In genomic region chr1:21337459-21337930, GRCh38 we compare ENCODE assay signal across 10 cellular contexts. TPM values are rescaled to one million over a fixed set of nuclear protein-coding genes. Genes with fewer than 3 reads are reported as not detected.
DNase-seq lines count a peak whose midpoint lies in the region; ATAC-seq and TF ChIP-seq lines count a peak whose summit lies in the region.
"Had no signal": no experiment of that assay in that cellular context is flagged by ENCODE, and none has a peak within 500 bp of the region (broad histone marks: within the 10 kb centered on the region; RNA-seq: fewer than 3 reads in every experiment).

No MANE protein-coding gene starts in this region.

- H3K4me3 ChIP-seq in endodermal cell (ENCODE audit: low read length) (no peak overlapping the region), skin epidermis (no peak overlapping the region)

- H3K36me3 Mint-ChIP-seq in endodermal cell (ENCODE audit: low read depth), result peaks cover 3% of the 10 kb centered on the region

- no peaks in the 10 kb centered on the region for H3K9me3 ChIP-seq in endodermal cell (ENCODE audit: control insufficient read depth, low read length)

- peak overlapping the region; percentile 64 for H3K27ac Mint-ChIP-seq in endodermal cell

- no peak overlapping the region for H3K4me3 Mint-ChIP-seq in endodermal cell

- no peaks in the 10 kb centered on the region for H3K36me3 ChIP-seq in endodermal cell (ENCODE audit: control insufficient read depth, insufficient read depth, low read length)

- peaks cover 60% of the 10 kb centered on the region for H3K4me1 Mint-ChIP-seq in endodermal cell

- H3K9ac ChIP-seq in endodermal cell (ENCODE audit: extremely low read depth, low read length, poor library complexity, severe bottlenecking), result no peak overlapping the region

- no peaks in the 10 kb centered on the region for H3K27me3 Mint-ChIP-seq in endodermal cell (ENCODE audit: insufficient read depth)

- no peak for ATAC-seq in HG03139 (IDR thresholded peaks at IDR 0.05; ENCODE audit: unreplicated experiment)
- ATAC-seq in GM18519 (IDR thresholded peaks at IDR 0.05; ENCODE audit: low FRiP score, unreplicated experiment), result no peak

- no peak for TF ChIP-seq CTCF in endodermal cell (conservative IDR thresholded peaks at IDR 0.05)

- 89 to 90% methylated on average over 5 to 8 of the region's 8 CpGs for WGBS in endodermal cell (ENCODE audit: insufficient coverage in 1 of 2, insufficient read length in 1 of 2), 2 experiments

- H3K27ac ChIP-seq in endodermal cell (ENCODE audit: low read depth, low read length) (no peak overlapping the region), skin epidermis (peak overlapping the region in 16 of 21 experiments; percentile 4 to 86 (median 46))

- H3K9me3 Mint-ChIP-seq in endodermal cell, result no peaks in the 10 kb centered on the region

- H3K4me1 ChIP-seq in endodermal cell (ENCODE audit: control insufficient read depth, insufficient read depth, low read length), result peaks cover 24% of the 10 kb centered on the region

- DNase-seq in NCI-H2029 (lab: John Stamatoyannopoulos, UW) (peak; percentile 67), NCI-H2029 treated with DMSO at 0.1 percent for 48 hours (lab: John Stamatoyannopoulos, UW) (no peak), NCI-H2171 (lab: John Stamatoyannopoulos, UW) (peak; percentile 24), endodermal cell (no peak), nucleus accumbens (lab: John Stamatoyannopoulos, UW) (no peak)
- DNase-seq: ACHN; activated CD4-positive, alpha-beta T cell treated with anti-CD3 and anti-CD28 coated beads for 48 hours had no signal

- H3K27me3 ChIP-seq in endodermal cell (ENCODE audit: control insufficient read depth, insufficient read depth, low read length, poor library complexity, severe bottlenecking), result no peaks in the 10 kb centered on the region

RNA-seq across cellular contexts. Expression of gene ECE1, which starts 47.2 kb away (rescaled TPM):
- 10 to 100 TPM; 47.8 to 57.9 TPM for total RNA-seq in endodermal cell
- 38.8 TPM for polyA plus RNA-seq in endodermal cell (2013, experiment 1 of 2)
- 42.8 TPM for polyA plus RNA-seq in endodermal cell (2013, experiment 2 of 2)

Comparison
In these comparisons a context has a peak if more than half of its experiments do, and no peak if none do; other contexts are left out.
1. DNase-seq: peak in NCI-H2029 (single experiment) and NCI-H2171 (single experiment); none in NCI-H2029 treated with DMSO at 0.1 percent for 48 hours (single experiment), endodermal cell (single experiment) and nucleus accumbens (0 of 56).